In genomic region chr2:98900721-98901120, GRCh38 we compare ENCODE assay signal across 22 cellular contexts. TPM values are rescaled to one million over a fixed set of nuclear protein-coding genes. Genes with fewer than 3 reads are reported as not detected.
DNase-seq lines count a peak whose midpoint lies in the region; ATAC-seq, FAIRE-seq and TF ChIP-seq lines count a peak whose summit lies in the region.
"Had no signal": no experiment of that assay in that cellular context is flagged by ENCODE, and none has a peak within 500 bp of the region (broad histone marks: within the 10 kb centered on the region; RNA-seq: fewer than 3 reads in every experiment).

No MANE protein-coding gene starts in this region.

- ATAC-seq in right cardiac atrium (no peak), mucosa of descending colon (no peak)

- 77% methylated on average over 8 of the region's 8 CpGs for WGBS in right cardiac atrium

- H3K27me3 ChIP-seq in right cardiac atrium (ENCODE audit: control insufficient read depth, insufficient read depth), result no peaks in the 10 kb centered on the region
- H3K27me3 ChIP-seq: Peyer's patch had no signal

- H3K9me3 ChIP-seq in right cardiac atrium (ENCODE audit: control insufficient read depth, low read length), result no peaks in the 10 kb centered on the region
- no peaks in the 10 kb centered on the region for H3K9me3 ChIP-seq in kidney (ENCODE audit: control insufficient read depth in 1 of 2, low read length in 2 of 2)
- H3K9me3 ChIP-seq in mucosa of descending colon, result no peaks in the 10 kb centered on the region
- H3K9me3 ChIP-seq: Caco-2, HAP-1, Peyer's patch had no signal

- TF ChIP-seq CTCF in kidney (IDR thresholded peaks at IDR 0.05; ENCODE audit: borderline replicate concordance, extremely low read depth, insufficient read depth), result no peak
- no peak for TF ChIP-seq CTCF in mucosa of descending colon (IDR thresholded peaks at IDR 0.05)

- H3K4me1 ChIP-seq in right cardiac atrium (ENCODE audit: control insufficient read depth, insufficient read depth, low read length) (no peaks in the 10 kb centered on the region), kidney (ENCODE audit: control insufficient read depth in 1 of 2, insufficient read depth in 1 of 2, low read depth in 1 of 2, low read length in 2 of 2) (no peaks in the 10 kb centered on the region), mucosa of descending colon (ENCODE audit: low read depth) (no peaks in the 10 kb centered on the region)
- H3K4me1 ChIP-seq: Caco-2, HAP-1, Peyer's patch had no signal

- H3K27ac ChIP-seq in right cardiac atrium (ENCODE audit: low read length), result no peak overlapping the region
- H3K27ac ChIP-seq in kidney (ENCODE audit: low read depth in 2 of 2, low read length in 2 of 2), result no peak overlapping the region
- H3K27ac ChIP-seq: Peyer's patch had no signal

- intact Hi-C loops in cardiac septum (cut with DNase I) (no loop called here), right cardiac atrium (cut with DNase I) (no loop called here), kidney (cut with DNase I) (no loop called here), posterior vena cava (cut with DNase I) (no loop called here), mucosa of descending colon (cut with DNase I, micrococcal nuclease) (no loop called here)

- no peaks in the 10 kb centered on the region for H3K36me3 ChIP-seq in kidney (ENCODE audit: control insufficient read depth in 1 of 2, insufficient read depth in 2 of 2, low read length in 2 of 2)
- H3K36me3 ChIP-seq in mucosa of descending colon (ENCODE audit: low read depth), result no peaks in the 10 kb centered on the region
- H3K36me3 ChIP-seq: HAP-1, Peyer's patch had no signal

- FAIRE-seq in kidney (lab: Jason Lieb, UNC), result no peak
- FAIRE-seq: A204.1 had no signal

- H3K4me3 ChIP-seq in right cardiac atrium (ENCODE audit: low read length) (no peak overlapping the region), kidney (ENCODE audit: low read length in 2 of 2) (no peak overlapping the region), mucosa of descending colon (no peak overlapping the region)
- H3K4me3 ChIP-seq: HAP-1, Peyer's patch had no signal

- DNase-seq in cardiac septum (ENCODE audit: low spot score) (peak; percentile 66), right cardiac atrium (no peak), kidney (peak; percentile 30), posterior vena cava (ENCODE audit: low spot score) (peak; percentile 70), mucosa of descending colon (no peak), globus pallidus (ENCODE audit: low spot score) (no peak)
- no peak for DNase-seq in stimulated activated CD4-positive, alpha-beta T cell treated with anti-CD3 and anti-CD28 coated beads, Interleukin-2, amount 100 ng/mL, for 24 hours
- DNase-seq: Caco-2; CD4-positive, alpha-beta T cell; DMS153; GDM1; IMR-90; NCI-H1048; NCI-H1436; NCI-H1930; NCI-H748 treated with DMSO at 0.1 percent for 48 hours; NK-92 treated with Interleukin-12 subunit alpha and Interleukin-12 subunit beta, amount 100 ng/mL, for 24 hours had no signal

- no peak overlapping the region for H3K9ac ChIP-seq in kidney (ENCODE audit: low read length in 2 of 2)

RNA-seq across cellular contexts. Expression of gene CRACDL, which starts 35.3 kb away (rescaled TPM):
- 3.3 TPM for total RNA-seq in cardiac septum
- 1 to 10 TPM; 4.7 to 5.7 (median 5.1) TPM for total RNA-seq in right cardiac atrium
- polyA plus RNA-seq in right cardiac atrium, result 2.7 TPM
- 14.8 TPM for total RNA-seq in kidney
- polyA plus RNA-seq in kidney (ENCODE audit: insufficient read depth, low read depth, low replicate concordance), result 4.3 TPM
- total RNA-seq in posterior vena cava, result 1 to 10 TPM; 3.5 to 6.8 TPM
- total RNA-seq in mucosa of descending colon, result 10 to 100 TPM in 2 of 3 donors, 1 to 10 TPM in 1; 8.0 to 18.1 (median 17.8) TPM
- total RNA-seq: IMR-90, M059J had no signal
- polyA plus RNA-seq: BJ, IMR-90 had no signal

Comparison
In these comparisons a context has a peak if more than half of its experiments do, and no peak if none do; other contexts are left out.
1. DNase-seq: peak in cardiac septum (single experiment), kidney (single experiment) and posterior vena cava (single experiment); none in right cardiac atrium (0 of 3), stimulated activated CD4-positive, alpha-beta T cell treated with anti-CD3 and anti-CD28 coated beads, Interleukin-2, amount 100 ng/mL, for 24 hours (0 of 2), mucosa of descending colon (0 of 3) and globus pallidus (single experiment).